ENCODE assay signal across 8 cellular contexts in genomic region chr9:121735792-121736130, GRCh38.
DNase-seq lines count a peak whose midpoint lies in the region; ATAC-seq, FAIRE-seq and TF ChIP-seq lines count a peak whose summit lies in the region.

No MANE protein-coding gene starts in this region.

- H4K5ac ChIP-seq in H9 (ENCODE audit: insufficient read length, low read depth, low read length): no peak overlapping the region

- H3K23me2 ChIP-seq in H9 (ENCODE audit: insufficient read length, low read depth, low read length, poor library complexity, severe bottlenecking): peaks cover 10% of the 10 kb centered on the region

- no peak overlapping the region for H2AK5ac ChIP-seq in H9 (ENCODE audit: insufficient read length, low read length)

- H3K27ac Mint-ChIP-seq in H9: peak overlapping the region in 1 of 3 experiments; percentile 71; a peak in 2 of 7 replicates
- peak overlapping the region; percentile 75 for H3K27ac Mint-ChIP-seq in dendritic cell treated with granulocyte-macrophage colony-stimulating factor and Interleukin-4, amounts not matched to agents 40 ng/mL and 50 ng/mL, for 4 days

- H2BK5ac ChIP-seq in H9 (ENCODE audit: insufficient read length, low read length): no peak overlapping the region

- TF ChIP-seq CTCF in H9 (conservative IDR thresholded peaks at IDR 0.05) (no peak), kidney (IDR thresholded peaks at IDR 0.05; ENCODE audit: borderline replicate concordance, extremely low read depth, insufficient read depth) (no peak)

- no peak overlapping the region for H2BK12ac ChIP-seq in H9 (ENCODE audit: insufficient read length, low read depth, low read length)

- no peaks in the 10 kb centered on the region for H3K9me3 Mint-ChIP-seq in H9
- H3K9me3 Mint-ChIP-seq in dendritic cell treated with granulocyte-macrophage colony-stimulating factor and Interleukin-4, amounts not matched to agents 40 ng/mL and 50 ng/mL, for 4 days: no peaks in the 10 kb centered on the region

- no peak for FAIRE-seq in kidney (lab: Jason Lieb, UNC)

- intact Hi-C loops in dendritic cell treated with granulocyte-macrophage colony-stimulating factor and Interleukin-4, amounts not matched to agents 40 ng/mL and 50 ng/mL, for 4 days (cut with micrococcal nuclease): no loop called here
- intact Hi-C loops in kidney (cut with DNase I): no loop called here

- peak overlapping the region; percentile 61 to 81 for H3K4me3 Mint-ChIP-seq in H9
- peak overlapping the region; percentile 60 for H3K4me3 Mint-ChIP-seq in dendritic cell treated with granulocyte-macrophage colony-stimulating factor and Interleukin-4, amounts not matched to agents 40 ng/mL and 50 ng/mL, for 4 days

- H3K27ac ChIP-seq in H9 (ENCODE audit: insufficient read length, low read depth, low read length): no peak overlapping the region
- peak overlapping the region; percentile 95 to 96 for H3K27ac ChIP-seq in kidney (ENCODE audit: low read depth in 2 of 2, low read length in 2 of 2)

- DNase-seq in H9: peak; percentile 50
- no peak for DNase-seq in kidney
- no peak for DNase-seq in NCI-H146 treated with DMSO at 0.1 percent for 48 hours (lab: John Stamatoyannopoulos, UW; ENCODE audit: unreplicated experiment)
- no peak for DNase-seq in stimulated activated CD4-positive, alpha-beta T cell treated with anti-CD3 and anti-CD28 coated beads, Interleukin-2, amount 100 ng/mL, for 48 hours
- DNase-seq in T1000 (lab: John Stamatoyannopoulos, UW): no peak

- no peak overlapping the region for H3K9ac ChIP-seq in H9 (ENCODE audit: extremely low read depth, insufficient read length, low read length)
- H3K9ac ChIP-seq in kidney (ENCODE audit: low read length in 2 of 2): peak overlapping the region; percentile 71 to 91
- peak overlapping the region; percentile 46 for H3K9ac ChIP-seq in skeletal muscle satellite cell (ENCODE audit: low read depth, low read length)

- H4K20me1 ChIP-seq in H9 (ENCODE audit: control insufficient read depth, insufficient read depth, insufficient read length): no peaks in the 10 kb centered on the region

- H3K4me1 ChIP-seq in H9 (ENCODE audit: insufficient read depth, low read length): peaks cover 24% of the 10 kb centered on the region; the same call in 1 of the 2 replicates
- H3K4me1 ChIP-seq in kidney (ENCODE audit: control insufficient read depth in 1 of 2, insufficient read depth in 1 of 2, low read depth in 1 of 2, low read length in 2 of 2): peaks cover 56 to 69% of the 10 kb centered on the region in 2 donors
- peaks cover 43% of the 10 kb centered on the region for H3K4me1 ChIP-seq in skeletal muscle satellite cell (ENCODE audit: control insufficient read depth, insufficient read depth, low read length)

- no peak overlapping the region for H3K56ac ChIP-seq in H9 (ENCODE audit: insufficient read length, low read depth, low read length)

- H4K91ac ChIP-seq in H9 (ENCODE audit: insufficient read length, low read depth, low read length): no peak overlapping the region

- no peak overlapping the region for H2AFZ ChIP-seq in H9 (ENCODE audit: low read length)

- H3T11ph ChIP-seq in H9 (ENCODE audit: low read length): no peak overlapping the region

- no peaks in the 10 kb centered on the region; a peak in 1 of 7 replicates for H3K36me3 Mint-ChIP-seq in H9 (ENCODE audit: insufficient read depth in 1 of 3, low read depth in 3 of 3)
- no peaks in the 10 kb centered on the region for H3K36me3 Mint-ChIP-seq in dendritic cell treated with granulocyte-macrophage colony-stimulating factor and Interleukin-4, amounts not matched to agents 40 ng/mL and 50 ng/mL, for 4 days (ENCODE audit: low read depth)

- no peak overlapping the region for H3K18ac ChIP-seq in H9 (ENCODE audit: insufficient read length, low read depth, low read length)

- H2BK20ac ChIP-seq in H9 (ENCODE audit: low read depth, low read length, poor library complexity, severe bottlenecking): no peak overlapping the region

- no peak overlapping the region for H2BK15ac ChIP-seq in H9 (ENCODE audit: low read depth, low read length)

- H3K4me2 ChIP-seq in H9 (ENCODE audit: insufficient read depth, insufficient read length, low read length): peak overlapping the region; percentile 97
- H3K4me2 ChIP-seq in skeletal muscle satellite cell (ENCODE audit: low read length): peak overlapping the region; percentile 83

- H3K27me3 ChIP-seq in H9 (ENCODE audit: insufficient read depth, low read length) (no peaks in the 10 kb centered on the region), skeletal muscle satellite cell (ENCODE audit: control insufficient read depth, insufficient read depth, low read length) (no peaks in the 10 kb centered on the region)

- H3K79me2 ChIP-seq in H9 (ENCODE audit: insufficient read depth, low read length): no peaks in the 10 kb centered on the region

- H3K27me3 Mint-ChIP-seq in H9 (ENCODE audit: low read depth): peaks cover 10% of the 10 kb centered on the region
- H3K27me3 Mint-ChIP-seq in dendritic cell treated with granulocyte-macrophage colony-stimulating factor and Interleukin-4, amounts not matched to agents 40 ng/mL and 50 ng/mL, for 4 days: peaks cover 66% of the 10 kb centered on the region

- H3K4me3 ChIP-seq in kidney (ENCODE audit: low read length in 2 of 2) (peak overlapping the region in 1 of 2 donors; percentile 42), skeletal muscle satellite cell (ENCODE audit: low read length) (peak overlapping the region; percentile 59)

- ATAC-seq in HG03097 (IDR thresholded peaks at IDR 0.05; ENCODE audit: low FRiP score, unreplicated experiment): no peak

- H3K23ac ChIP-seq in H9 (ENCODE audit: insufficient read length, low read depth, low read length): no peak overlapping the region

- no peaks in the 10 kb centered on the region for H3K9me3 ChIP-seq in H9 (ENCODE audit: control insufficient read depth, low read depth, low read length)
- H3K9me3 ChIP-seq in kidney (ENCODE audit: control insufficient read depth in 1 of 2, low read length in 2 of 2): no peaks in the 10 kb centered on the region
- no peaks in the 10 kb centered on the region for H3K9me3 ChIP-seq in skeletal muscle satellite cell (replicated peaks; ENCODE audit: low read length)

- H4K8ac ChIP-seq in H9 (replicated peaks; ENCODE audit: insufficient read length, low read depth, low read length): no peak overlapping the region

- H3K4ac ChIP-seq in H9 (ENCODE audit: low read depth, low read length): no peak overlapping the region

- H3K36me3 ChIP-seq in kidney (ENCODE audit: control insufficient read depth in 1 of 2, insufficient read depth in 2 of 2, low read length in 2 of 2): no peaks in the 10 kb centered on the region
- no peaks in the 10 kb centered on the region for H3K36me3 ChIP-seq in skeletal muscle satellite cell (ENCODE audit: insufficient read depth, low read length)

- H3K79me1 ChIP-seq in H9 (ENCODE audit: insufficient read depth, low read depth, low read length, poor library complexity, severe bottlenecking): peaks cover 4% of the 10 kb centered on the region

- H3K14ac ChIP-seq in H9 (ENCODE audit: insufficient read depth, low read length): peak overlapping the region; percentile 62

- H3K4me1 Mint-ChIP-seq in H9: peaks cover 71 to 72% of the 10 kb centered on the region in 2 experiments
- H3K4me1 Mint-ChIP-seq in dendritic cell treated with granulocyte-macrophage colony-stimulating factor and Interleukin-4, amounts not matched to agents 40 ng/mL and 50 ng/mL, for 4 days (ENCODE audit: low read depth): peaks cover 19% of the 10 kb centered on the region

- no CpG with 5 or more reads among the region's 9 CpGs for WGBS in H9 (ENCODE audit: extremely low coverage, insufficient read length, low lambda C conversion rate)

- no peak overlapping the region for H2BK120ac ChIP-seq in H9 (ENCODE audit: low read depth, low read length, poor library complexity, severe bottlenecking)
